In the genomic region with DNA sequence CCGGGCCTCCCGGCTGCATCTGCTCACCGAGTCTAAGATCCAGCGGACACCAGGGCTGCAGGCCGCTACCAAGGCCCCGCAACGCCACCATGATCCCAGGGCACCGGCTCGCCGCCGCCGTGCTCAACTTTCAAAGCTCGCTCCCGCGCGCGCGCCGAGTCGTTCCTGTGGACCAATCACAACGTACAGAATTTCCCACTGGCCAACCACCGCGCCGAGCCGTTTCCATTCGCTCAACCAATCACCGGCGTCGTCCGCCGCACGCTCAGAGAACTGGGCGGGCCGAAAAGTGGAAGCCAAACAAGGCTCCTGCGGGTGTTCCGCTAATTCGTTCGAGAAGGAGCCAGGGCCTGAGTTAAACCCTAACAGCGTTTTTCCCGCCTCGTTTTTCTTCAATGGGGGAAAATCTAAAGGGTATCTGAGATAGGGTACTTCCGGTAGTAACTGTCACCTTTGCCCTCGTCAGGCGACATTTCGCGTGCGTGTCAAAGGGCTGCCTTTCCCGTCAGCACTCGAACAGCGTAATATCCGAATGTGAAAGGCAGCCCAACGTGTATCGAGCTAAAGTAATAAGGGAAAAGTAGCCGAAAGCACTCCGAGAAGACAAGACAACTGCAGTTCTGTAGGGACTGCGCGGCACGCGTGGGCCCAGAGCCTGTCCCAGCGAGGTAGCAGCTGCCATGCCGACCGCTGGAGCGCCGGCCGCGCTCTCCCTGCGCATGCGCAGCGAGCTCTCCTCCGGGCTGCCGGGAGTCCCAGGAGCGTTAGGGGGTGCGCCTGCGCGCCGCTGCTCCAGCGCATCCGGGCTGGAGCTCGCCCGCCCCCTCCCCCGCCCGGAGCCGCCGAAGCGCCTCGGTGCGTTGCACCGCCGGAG, we compare ENCODE assay signal across 8 cellular contexts. TPM values are rescaled to one million over a fixed set of nuclear protein-coding genes. Genes with fewer than 3 reads are reported as not detected.
DNase-seq lines count a peak whose midpoint lies in the region; ATAC-seq and TF ChIP-seq lines count a peak whose summit lies in the region.

A gene with protein sequence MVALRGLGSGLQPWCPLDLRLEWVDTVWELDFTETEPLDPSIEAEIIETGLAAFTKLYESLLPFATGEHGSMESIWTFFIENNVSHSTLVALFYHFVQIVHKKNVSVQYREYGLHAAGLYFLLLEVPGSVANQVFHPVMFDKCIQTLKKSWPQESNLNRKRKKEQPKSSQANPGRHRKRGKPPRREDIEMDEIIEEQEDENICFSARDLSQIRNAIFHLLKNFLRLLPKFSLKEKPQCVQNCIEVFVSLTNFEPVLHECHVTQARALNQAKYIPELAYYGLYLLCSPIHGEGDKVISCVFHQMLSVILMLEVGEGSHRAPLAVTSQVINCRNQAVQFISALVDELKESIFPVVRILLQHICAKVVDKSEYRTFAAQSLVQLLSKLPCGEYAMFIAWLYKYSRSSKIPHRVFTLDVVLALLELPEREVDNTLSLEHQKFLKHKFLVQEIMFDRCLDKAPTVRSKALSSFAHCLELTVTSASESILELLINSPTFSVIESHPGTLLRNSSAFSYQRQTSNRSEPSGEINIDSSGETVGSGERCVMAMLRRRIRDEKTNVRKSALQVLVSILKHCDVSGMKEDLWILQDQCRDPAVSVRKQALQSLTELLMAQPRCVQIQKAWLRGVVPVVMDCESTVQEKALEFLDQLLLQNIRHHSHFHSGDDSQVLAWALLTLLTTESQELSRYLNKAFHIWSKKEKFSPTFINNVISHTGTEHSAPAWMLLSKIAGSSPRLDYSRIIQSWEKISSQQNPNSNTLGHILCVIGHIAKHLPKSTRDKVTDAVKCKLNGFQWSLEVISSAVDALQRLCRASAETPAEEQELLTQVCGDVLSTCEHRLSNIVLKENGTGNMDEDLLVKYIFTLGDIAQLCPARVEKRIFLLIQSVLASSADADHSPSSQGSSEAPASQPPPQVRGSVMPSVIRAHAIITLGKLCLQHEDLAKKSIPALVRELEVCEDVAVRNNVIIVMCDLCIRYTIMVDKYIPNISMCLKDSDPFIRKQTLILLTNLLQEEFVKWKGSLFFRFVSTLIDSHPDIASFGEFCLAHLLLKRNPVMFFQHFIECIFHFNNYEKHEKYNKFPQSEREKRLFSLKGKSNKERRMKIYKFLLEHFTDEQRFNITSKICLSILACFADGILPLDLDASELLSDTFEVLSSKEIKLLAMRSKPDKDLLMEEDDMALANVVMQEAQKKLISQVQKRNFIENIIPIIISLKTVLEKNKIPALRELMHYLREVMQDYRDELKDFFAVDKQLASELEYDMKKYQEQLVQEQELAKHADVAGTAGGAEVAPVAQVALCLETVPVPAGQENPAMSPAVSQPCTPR (N-terminal part only) (minus strand): TSS at position 132 of the 874 bp plus-strand sequence. CDS start 41 bp downstream, at position 91.
A gene (plus strand): TSS at position 836 of the 874 bp plus-strand sequence. CDS start 452 bp downstream, outside the sequence.

- peak within 1 kb of the TSS; percentile 98 for H3K4me2 ChIP-seq in H9 (ENCODE audit: insufficient read depth, insufficient read length, low read length)

- no peak within 1 kb of the TSS for H3K23ac ChIP-seq in H9 (ENCODE audit: insufficient read length, low read depth, low read length)

- H3T11ph ChIP-seq in H9 (ENCODE audit: low read length), result no peak within 1 kb of the TSS

- H3K27ac Mint-ChIP-seq in H9, result peak within 1 kb of the TSS; percentile 55 to 89 (median 87); a peak in 4 of 7 replicates
- peak within 1 kb of the TSS; percentile 95 for H3K27ac Mint-ChIP-seq in nephron progenitor cell
- peak within 1 kb of the TSS; percentile 98 to 99 for H3K27ac Mint-ChIP-seq in stimulated activated naive CD8-positive, alpha-beta T cell treated with anti-CD3 and anti-CD28 coated beads, Interleukin-15, amount 100 ng/mL, for 72 hours

- no peaks in the 10 kb centered on the region for H4K20me1 ChIP-seq in H9 (ENCODE audit: control insufficient read depth, insufficient read depth, insufficient read length)

- H3K27me3 Mint-ChIP-seq in H9 (ENCODE audit: low read depth), result peaks cover 7% of the 10 kb centered on the region
- peaks cover 8% of the 10 kb centered on the region for H3K27me3 Mint-ChIP-seq in nephron progenitor cell (ENCODE audit: low read depth, poor library complexity)
- H3K27me3 Mint-ChIP-seq in stimulated activated naive CD8-positive, alpha-beta T cell treated with anti-CD3 and anti-CD28 coated beads, Interleukin-15, amount 100 ng/mL, for 72 hours, result no peaks in the 10 kb centered on the region

- no peak within 1 kb of the TSS for H2AFZ ChIP-seq in H9 (ENCODE audit: low read length)

- ATAC-seq in stimulated activated naive CD8-positive, alpha-beta T cell treated with anti-CD3 and anti-CD28 coated beads, Interleukin-15, amount 100 ng/mL, for 72 hours, result peak; percentile 85

- H3K36me3 Mint-ChIP-seq in H9 (ENCODE audit: insufficient read depth in 1 of 3, low read depth in 3 of 3), result peaks cover 10 to 13% (median 12%) of the 10 kb centered on the region in 3 experiments; a peak in 6 of 7 replicates
- peaks cover 10% of the 10 kb centered on the region for H3K36me3 Mint-ChIP-seq in nephron progenitor cell (ENCODE audit: low read depth)

- H4K5ac ChIP-seq in H9 (ENCODE audit: insufficient read length, low read depth, low read length), result no peak within 1 kb of the TSS

- no peak within 1 kb of the TSS for H3K18ac ChIP-seq in H9 (ENCODE audit: insufficient read length, low read depth, low read length)

- H3K36me3 ChIP-seq in MG63, result peaks cover 38% of the 10 kb centered on the region

- no peak within 1 kb of the TSS for H2BK20ac ChIP-seq in H9 (ENCODE audit: low read depth, low read length, poor library complexity, severe bottlenecking)

- H2BK15ac ChIP-seq in H9 (ENCODE audit: low read depth, low read length), result no peak within 1 kb of the TSS

- H3K27ac ChIP-seq in H9 (ENCODE audit: insufficient read length, low read depth, low read length), result no peak within 1 kb of the TSS

- H3K27me3 ChIP-seq in H9 (ENCODE audit: insufficient read depth, low read length), result no peaks in the 10 kb centered on the region
- H3K27me3 ChIP-seq in MG63, result no peaks in the 10 kb centered on the region

- H2BK12ac ChIP-seq in H9 (ENCODE audit: insufficient read length, low read depth, low read length), result no peak within 1 kb of the TSS

- no peak within 1 kb of the TSS; the same call in 1 of the 2 replicates for H3K14ac ChIP-seq in H9 (ENCODE audit: insufficient read depth, low read length)

- H3K79me2 ChIP-seq in H9 (ENCODE audit: insufficient read depth, low read length), result peaks cover 9% of the 10 kb centered on the region; the same call in 1 of the 2 replicates

- no peak within 1 kb of the TSS for H2BK120ac ChIP-seq in H9 (ENCODE audit: low read depth, low read length, poor library complexity, severe bottlenecking)

- no peaks in the 10 kb centered on the region for H3K4me1 ChIP-seq in H9 (ENCODE audit: insufficient read depth, low read length)

- H3K9ac ChIP-seq in H9 (ENCODE audit: extremely low read depth, insufficient read length, low read length), result peak within 1 kb of the TSS; percentile 57

- H3K79me1 ChIP-seq in H9 (ENCODE audit: insufficient read depth, low read depth, low read length, poor library complexity, severe bottlenecking), result no peaks in the 10 kb centered on the region

- H3K9me3 Mint-ChIP-seq in H9, result no peaks in the 10 kb centered on the region
- H3K9me3 Mint-ChIP-seq in nephron progenitor cell, result no peaks in the 10 kb centered on the region
- no peaks in the 10 kb centered on the region for H3K9me3 Mint-ChIP-seq in stimulated activated naive CD8-positive, alpha-beta T cell treated with anti-CD3 and anti-CD28 coated beads, Interleukin-15, amount 100 ng/mL, for 72 hours

- peak within 1 kb of the TSS; percentile 92 to 96 for H3K4me3 Mint-ChIP-seq in H9
- peak within 1 kb of the TSS; percentile 98 for H3K4me3 Mint-ChIP-seq in nephron progenitor cell
- peak within 1 kb of the TSS; percentile 95 to 100 for H3K4me3 Mint-ChIP-seq in stimulated activated naive CD8-positive, alpha-beta T cell treated with anti-CD3 and anti-CD28 coated beads, Interleukin-15, amount 100 ng/mL, for 72 hours

- WGBS in H9 (ENCODE audit: extremely low coverage, insufficient read length, low lambda C conversion rate), result no CpG with 5 or more reads among the region's 89 CpGs

- H3K9me3 ChIP-seq in H9 (ENCODE audit: control insufficient read depth, low read depth, low read length), result no peaks in the 10 kb centered on the region
- H3K9me3 ChIP-seq in MG63, result no peaks in the 10 kb centered on the region

- H3K56ac ChIP-seq in H9 (ENCODE audit: insufficient read length, low read depth, low read length), result no peak within 1 kb of the TSS

- H3K4me3 ChIP-seq in MG63, result peak within 1 kb of the TSS; percentile 76
- peak within 1 kb of the TSS; percentile 85 for H3K4me3 ChIP-seq in fibroblast of the aortic adventitia (ENCODE audit: low read depth, low read length)

- TF ChIP-seq CTCF in H9 (conservative IDR thresholded peaks at IDR 0.05) (no peak), fibroblast of the aortic adventitia (IDR thresholded peaks at IDR 0.05; ENCODE audit: insufficient read depth, low read length) (no peak), nephron progenitor cell (IDR thresholded peaks at IDR 0.05) (no peak)

- DNase-seq in ELR (ENCODE audit: low read depth), result peak; percentile 97
- DNase-seq in H9, result peak; percentile 97
- DNase-seq in MG63, result peak; percentile 96
- peak; percentile 90 for DNase-seq in SHP77 treated with DMSO at 0.1 percent for 48 hours (lab: John Stamatoyannopoulos, UW)
- peak; percentile 99 for DNase-seq in activated effector memory CD4-positive, alpha-beta T cell treated with anti-CD3 and anti-CD28 coated beads, Interleukin-2, amount 50 U/mL, for 16 hours
- DNase-seq in fibroblast of the aortic adventitia (ENCODE audit: low read depth), result peak; percentile 94
- DNase-seq in nephron progenitor cell, result peak; percentile 97
- peak; percentile 94 to 96 for DNase-seq in stimulated activated naive CD8-positive, alpha-beta T cell treated with anti-CD3 and anti-CD28 coated beads, Interleukin-15, amount 100 ng/mL, for 72 hours

- peaks cover 17 to 27% of the 10 kb centered on the region in 2 experiments for H3K4me1 Mint-ChIP-seq in H9
- peaks cover 47% of the 10 kb centered on the region for H3K4me1 Mint-ChIP-seq in nephron progenitor cell
- H3K4me1 Mint-ChIP-seq in stimulated activated naive CD8-positive, alpha-beta T cell treated with anti-CD3 and anti-CD28 coated beads, Interleukin-15, amount 100 ng/mL, for 72 hours, result peaks cover 68% of the 10 kb centered on the region

- no peak within 1 kb of the TSS for H2AK5ac ChIP-seq in H9 (ENCODE audit: insufficient read length, low read length)

- H4K91ac ChIP-seq in H9 (ENCODE audit: insufficient read length, low read depth, low read length), result no peak within 1 kb of the TSS

- H3K23me2 ChIP-seq in H9 (ENCODE audit: insufficient read length, low read depth, low read length, poor library complexity, severe bottlenecking), result peaks cover 15% of the 10 kb centered on the region

- no peak within 1 kb of the TSS for H2BK5ac ChIP-seq in H9 (ENCODE audit: insufficient read length, low read length)

- H3K4ac ChIP-seq in H9 (ENCODE audit: low read depth, low read length), result no peak within 1 kb of the TSS

- no peak within 1 kb of the TSS for H4K8ac ChIP-seq in H9 (replicated peaks; ENCODE audit: insufficient read length, low read depth, low read length)

RNA-seq across cellular contexts. Expression of the first gene that starts in this region (rescaled TPM):
- total RNA-seq in H9 (2021) (52.2 and 53.1 TPM in 2 replicates), fibroblast of the aortic adventitia (ENCODE audit: low replicate concordance) (10.8 and 29.7 TPM in 2 replicates)
- total RNA-seq in MG63 (2014; rRNA removed; shearing (Covaris generic); ENCODE audit: low replicate concordance), result 34.4 and 43.9 TPM in 2 replicates

RNA-seq across cellular contexts. Expression of the second gene that starts in this region (rescaled TPM):
- total RNA-seq in H9 (2021) (27.5 and 28.1 TPM in 2 replicates), fibroblast of the aortic adventitia (ENCODE audit: low replicate concordance) (41.7 and 43.3 TPM in 2 replicates)
- 33.0 and 37.6 TPM in 2 replicates for total RNA-seq in MG63 (2014; rRNA removed; shearing (Covaris generic); ENCODE audit: low replicate concordance)
